ENCODE assay signal across 18 cellular contexts in the genomic region with DNA sequence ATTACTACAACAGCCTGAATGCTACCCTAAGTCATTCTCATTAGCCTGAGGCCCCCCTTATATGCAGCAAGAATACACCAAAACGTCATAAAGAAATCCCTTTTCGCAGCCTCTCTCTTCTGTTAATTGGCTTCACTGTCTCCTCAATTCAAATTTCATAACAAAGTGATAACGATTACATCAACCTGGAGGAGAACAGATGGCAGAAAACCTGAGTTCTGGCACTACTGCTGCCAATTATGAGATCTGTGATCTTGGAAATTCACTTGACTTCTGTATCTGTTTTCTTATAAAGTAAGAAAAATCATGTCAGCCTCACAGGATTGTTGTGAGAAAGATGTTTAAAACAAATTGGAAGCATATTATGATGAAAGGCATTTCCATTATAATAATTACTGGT.
DNase-seq lines count a peak whose midpoint lies in the region; TF ChIP-seq lines count a peak whose summit lies in the region.
"Had no signal": no experiment of that assay in that cellular context is flagged by ENCODE, and none has a peak within 500 bp of the region (broad histone marks: within the 10 kb centered on the region; RNA-seq: fewer than 3 reads in every experiment).

No MANE protein-coding gene starts in this region.

- H3K4me2 ChIP-seq in mammary epithelial cell (ENCODE audit: insufficient read depth, low read depth, low read length), result no peak overlapping the region
- H3K4me2 ChIP-seq in GM23248 (ENCODE audit: unreplicated experiment), result no peak overlapping the region
- H3K4me2 ChIP-seq: SK-N-SH had no signal

- H3K79me2 ChIP-seq in mammary epithelial cell (ENCODE audit: insufficient read depth, low read length) (no peaks in the 10 kb centered on the region), GM23248 (ENCODE audit: insufficient read depth) (no peaks in the 10 kb centered on the region)

- dilution Hi-C loops in mammary epithelial cell (cut with HindIII; ENCODE audit: low sequenced_read_pairs), result no loop called here

- TF ChIP-seq CTCF in mammary epithelial cell (conservative IDR thresholded peaks at IDR 0.05 in 1 of 2, IDR thresholded peaks at IDR 0.05 in 1 of 2; ENCODE audit: extremely low read depth in 1 of 2, insufficient read depth in 1 of 2, low read depth in 1 of 2, low read length in 2 of 2) (no peak), breast epithelium (IDR thresholded peaks at IDR 0.05) (no peak)

- CTCF ChIA-PET in mammary epithelial cell (lab: Charles Lee; ENCODE audit: low non-redundant PET), result no interaction called here

- H3F3A ChIP-seq in GM23248 (ENCODE audit: insufficient read depth), result 0 out of 2 replicates have a peak, but pooled peaks cover 6% of the 10 kb centered on the region

- no peak for DNase-seq in mammary epithelial cell
- DNase-seq in breast epithelium (ENCODE audit: low spot score in 2 of 2), result no peak
- peak; percentile 90 for DNase-seq in NCI-H524 treated with DMSO at 0.1 percent for 48 hours (lab: John Stamatoyannopoulos, UW)
- peak; percentile 23 for DNase-seq in cerebellar cortex (ENCODE audit: low spot score)
- no peak for DNase-seq in DMS153 treated with DMSO at 0.1 percent for 48 hours (lab: John Stamatoyannopoulos, UW; ENCODE audit: unreplicated experiment)
- no peak for DNase-seq in AML-193 (lab: John Stamatoyannopoulos, UW)
- DNase-seq in GM23248, result no peak
- DNase-seq: CD8-positive, alpha-beta T cell; DMS53; H7; NCI-H1092; NCI-H2029; NCI-H526; SIG-M5; SK-N-SH; SW 1271; T-helper 17 cell had no signal

- H3K27ac ChIP-seq in mammary epithelial cell (ENCODE audit: insufficient read depth, low read depth, low read length) (no peak overlapping the region), breast epithelium (no peak overlapping the region), GM23248 (no peak overlapping the region)
- H3K27ac ChIP-seq: C4-2B had no signal

- H3K9ac ChIP-seq in mammary epithelial cell (ENCODE audit: insufficient read depth, low read length) (no peak overlapping the region), GM23248 (no peak overlapping the region)
- H3K9ac ChIP-seq: SK-N-SH had no signal

- H3K4me1 ChIP-seq in mammary epithelial cell (ENCODE audit: insufficient read depth, low read length), result no peaks in the 10 kb centered on the region
- no peaks in the 10 kb centered on the region for H3K4me1 ChIP-seq in breast epithelium
- peaks cover 7% of the 10 kb centered on the region for H3K4me1 ChIP-seq in GM23248 (ENCODE audit: insufficient read depth)

- H3K9me2 ChIP-seq in GM23248 (ENCODE audit: insufficient read depth), result no peaks in the 10 kb centered on the region; the same call in 1 of the 2 replicates
- H3K9me2 ChIP-seq: SK-N-SH had no signal

- in situ Hi-C loops in mammary epithelial cell (cut with MboI; ENCODE audit: low sequenced_read_pairs in 2 of 2), result no loop called here
- in situ Hi-C loops in GM23248 (cut with MboI), result no loop called here

- H4K20me1 ChIP-seq in mammary epithelial cell (ENCODE audit: insufficient read depth, low read length), result no peaks in the 10 kb centered on the region
- H4K20me1 ChIP-seq in GM23248 (ENCODE audit: insufficient read depth), result no peaks in the 10 kb centered on the region

- H3K27me3 ChIP-seq in mammary epithelial cell (ENCODE audit: insufficient read depth, low read length) (no peaks in the 10 kb centered on the region), breast epithelium (no peaks in the 10 kb centered on the region), GM23248 (replicated peaks; ENCODE audit: insufficient read depth) (no peaks in the 10 kb centered on the region)

- H3K36me3 ChIP-seq in mammary epithelial cell (ENCODE audit: insufficient read depth, low read length) (no peaks in the 10 kb centered on the region), breast epithelium (no peaks in the 10 kb centered on the region), GM23248 (ENCODE audit: low read depth) (no peaks in the 10 kb centered on the region)

- peak overlapping the region; percentile 2 for H2AFZ ChIP-seq in mammary epithelial cell (ENCODE audit: low read depth, low read length)
- H2AFZ ChIP-seq in GM23248, result no peak overlapping the region

- H3K4me3 ChIP-seq in mammary epithelial cell (replicated peaks in 1 of 3; ENCODE audit: insufficient read depth in 1 of 3, low read depth in 2 of 3, low read length in 3 of 3) (no peak overlapping the region), breast epithelium (no peak overlapping the region), GM23248 (no peak overlapping the region)

- H3K9me3 ChIP-seq in mammary epithelial cell (replicated peaks; ENCODE audit: insufficient read depth, low read length) (no peaks in the 10 kb centered on the region), breast epithelium (no peaks in the 10 kb centered on the region), GM23248 (ENCODE audit: low read depth) (no peaks in the 10 kb centered on the region)
- H3K9me3 ChIP-seq: SK-N-SH had no signal

- no TSS peak for BruUV-seq in mammary epithelial cell (replicated peaks; lab: Mats Ljungman, UMichigan)

- TF ChIP-seq POLR2A in breast epithelium (IDR thresholded peaks at IDR 0.05), result no peak

- 53% methylated on average over 3 of the region's 3 CpGs for WGBS in mammary epithelial cell (ENCODE audit: low coverage, missing lambda C conversion rate)
- 24 to 26% methylated on average over 3 of the region's 3 CpGs for WGBS in GM23248 (ENCODE audit: low coverage in 1 of 2, low lambda C conversion rate in 2 of 2, missing lambda C conversion rate in 2 of 2), 2 experiments

- intact Hi-C loops in mammary epithelial cell (cut with micrococcal nuclease) (no loop called here), breast epithelium (cut with DNase I; ENCODE audit: low total_unique reads) (no loop called here)

Comparison
In these comparisons a context has a peak if more than half of its experiments do, and no peak if none do; other contexts are left out.
1. DNase-seq: peak in NCI-H524 treated with DMSO at 0.1 percent for 48 hours (single experiment) and cerebellar cortex (single experiment); none in mammary epithelial cell (single experiment), breast epithelium (0 of 2), DMS153 treated with DMSO at 0.1 percent for 48 hours (single experiment), AML-193 (0 of 2) and GM23248 (single experiment).